In the genomic region with DNA sequence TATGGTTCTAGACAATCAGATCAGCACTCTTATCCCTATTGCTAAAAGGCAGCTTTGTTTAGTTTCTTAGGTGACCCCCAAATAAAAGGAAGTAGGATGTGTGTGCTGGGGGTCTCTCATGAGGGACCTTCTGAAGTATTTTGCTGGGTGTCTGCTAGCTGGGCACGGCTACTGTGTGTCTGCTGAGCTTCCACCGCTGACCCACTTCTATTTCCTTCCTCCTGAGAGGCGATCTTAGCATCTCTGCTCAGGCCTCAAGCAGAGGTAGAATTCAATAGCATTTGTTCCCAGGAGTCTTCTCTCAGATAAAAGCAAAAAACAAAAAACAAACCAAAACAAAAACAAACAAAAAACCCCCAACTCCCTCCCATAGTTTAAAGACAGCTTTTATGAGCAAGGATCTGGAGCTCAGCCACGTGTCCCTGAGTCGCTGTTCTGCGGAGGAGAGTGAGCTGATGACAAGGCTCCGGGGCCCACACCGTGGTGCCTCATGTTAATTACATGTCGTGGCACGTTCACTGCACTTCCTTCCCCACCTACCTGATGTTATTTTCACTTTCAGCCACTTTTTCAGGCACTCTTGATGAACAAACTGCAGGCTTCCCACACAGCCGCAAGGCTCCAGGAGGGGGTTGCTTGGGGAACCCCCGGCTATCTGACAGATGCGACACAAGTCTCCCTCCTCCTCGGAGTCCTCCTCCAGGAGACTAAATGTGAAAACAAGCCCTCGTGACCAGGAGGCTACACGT, we compare ENCODE assay signal across 8 cellular contexts.
A peak's percentile ranks its signal among the peaks of the same experiment; 100 is the strongest.
DNase-seq lines count a peak whose midpoint lies in the region; ATAC-seq and TF ChIP-seq lines count a peak whose summit lies in the region.

No MANE protein-coding gene starts in this region.

- peak overlapping the region; percentile 85 for H3K4me3 Mint-ChIP-seq in T-helper 17 cell

- intact Hi-C loops in colonic mucosa (cut with DNase I) = no loop called here

- H3K27ac ChIP-seq in WERI-Rb-1 = no peak overlapping the region
- H3K27ac ChIP-seq in colonic mucosa = no peak overlapping the region

- no peak overlapping the region for H3K9ac ChIP-seq in colonic mucosa (ENCODE audit: low read depth in 2 of 2, low read length in 2 of 2)

- H3K27ac Mint-ChIP-seq in T-helper 17 cell = peak overlapping the region; percentile 99

- H3K4me3 ChIP-seq in WERI-Rb-1 (ENCODE audit: low read depth, low read length) (no peak overlapping the region), colonic mucosa (no peak overlapping the region), BE2C (ENCODE audit: low read depth, low read length) (no peak overlapping the region)

- H3K9me3 ChIP-seq in T-helper 17 cell (ENCODE audit: control insufficient read depth, low read length, poor library complexity, severe bottlenecking) = no peaks in the 10 kb centered on the region
- no peaks in the 10 kb centered on the region for H3K9me3 ChIP-seq in WERI-Rb-1 (ENCODE audit: severe bottlenecking)
- H3K9me3 ChIP-seq in colonic mucosa = no peaks in the 10 kb centered on the region
- H3K9me3 ChIP-seq in BE2C = no peaks in the 10 kb centered on the region

- H3K27me3 Mint-ChIP-seq in T-helper 17 cell = no peaks in the 10 kb centered on the region

- peaks cover 5% of the 10 kb centered on the region for H3K36me3 Mint-ChIP-seq in T-helper 17 cell (ENCODE audit: low read depth)

- no peaks in the 10 kb centered on the region for H3K36me3 ChIP-seq in WERI-Rb-1
- H3K36me3 ChIP-seq in colonic mucosa = no peaks in the 10 kb centered on the region
- no peaks in the 10 kb centered on the region for H3K36me3 ChIP-seq in BE2C

- H3K4me1 ChIP-seq in colonic mucosa (peaks cover 4% of the 10 kb centered on the region), BE2C (peaks cover 13% of the 10 kb centered on the region)

- H3K27me3 ChIP-seq in WERI-Rb-1 (ENCODE audit: insufficient read depth, low read depth, severe bottlenecking) (no peaks in the 10 kb centered on the region), colonic mucosa (no peaks in the 10 kb centered on the region), BE2C (no peaks in the 10 kb centered on the region)

- DNase-seq in T-helper 17 cell = peak; percentile 39 to 53 (median 47)
- DNase-seq in astrocyte of the hippocampus (ENCODE audit: low read depth, low spot score) = peak; percentile 38
- DNase-seq in stimulated activated CD4-positive, alpha-beta T cell treated with anti-CD3 and anti-CD28 coated beads, Interleukin-2, amount 100 ng/mL, for 24 hours = peak; percentile 81 to 84
- DNase-seq in WERI-Rb-1 = no peak
- DNase-seq in colonic mucosa = no peak
- no peak for DNase-seq in BE2C

- TF ChIP-seq CTCF in WERI-Rb-1 (IDR thresholded peaks at IDR 0.05; ENCODE audit: low read depth, low read length) (no peak), colonic mucosa (IDR thresholded peaks at IDR 0.05) (no peak), BE2C (IDR thresholded peaks at IDR 0.05; ENCODE audit: low read depth, low read length) (no peak)

- ATAC-seq in GM18909 (IDR thresholded peaks at IDR 0.05; ENCODE audit: poor library complexity, unreplicated experiment) = peak; percentile 93
- peak; percentile 91 for ATAC-seq in HG03064 (IDR thresholded peaks at IDR 0.05; ENCODE audit: low read depth, unreplicated experiment)
- peak; percentile 94 for ATAC-seq in T-helper 17 cell

- peaks cover 33% of the 10 kb centered on the region for H3K4me1 Mint-ChIP-seq in T-helper 17 cell

Comparison
In these comparisons a context has a peak if more than half of its experiments do, and no peak if none do; other contexts are left out.
1. DNase-seq: peak in T-helper 17 cell (3 of 3), astrocyte of the hippocampus (single experiment) and stimulated activated CD4-positive, alpha-beta T cell treated with anti-CD3 and anti-CD28 coated beads, Interleukin-2, amount 100 ng/mL, for 24 hours (2 of 2); none in WERI-Rb-1 (single experiment), colonic mucosa (single experiment) and BE2C (single experiment).
2. Peak in every context shown above with its lines, with median percentiles within 50 percentile points of each other: ATAC-seq.